In the genomic region with DNA sequence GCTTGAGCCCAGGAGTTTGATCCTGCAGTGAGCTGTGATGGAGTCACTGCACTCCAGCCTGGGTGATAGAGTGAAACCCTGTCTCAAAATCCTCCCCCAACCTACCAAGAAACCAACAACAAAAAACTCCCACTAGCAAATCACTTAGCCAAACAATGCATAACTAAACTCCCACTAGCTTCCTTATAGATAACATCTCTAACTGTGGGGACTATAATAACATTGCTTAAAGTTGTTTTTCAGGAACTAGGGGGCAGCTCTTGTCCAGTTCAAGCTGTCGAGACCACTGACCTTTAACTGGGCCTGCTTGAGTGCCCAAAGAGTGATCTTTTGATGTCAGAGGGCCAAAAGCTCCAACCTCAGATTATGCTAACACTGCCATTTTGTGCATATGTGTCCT, we compare ENCODE assay signal across 1 cellular context.
TF ChIP-seq lines count a peak whose summit lies in the region.

No MANE protein-coding gene starts in this region.

TF ChIP-seq in WTC11, 78 proteins besides CTCF, POLR2A, EP300 and RAD21 (continued from another document):
- TF ChIP-seq, protein P1, sequence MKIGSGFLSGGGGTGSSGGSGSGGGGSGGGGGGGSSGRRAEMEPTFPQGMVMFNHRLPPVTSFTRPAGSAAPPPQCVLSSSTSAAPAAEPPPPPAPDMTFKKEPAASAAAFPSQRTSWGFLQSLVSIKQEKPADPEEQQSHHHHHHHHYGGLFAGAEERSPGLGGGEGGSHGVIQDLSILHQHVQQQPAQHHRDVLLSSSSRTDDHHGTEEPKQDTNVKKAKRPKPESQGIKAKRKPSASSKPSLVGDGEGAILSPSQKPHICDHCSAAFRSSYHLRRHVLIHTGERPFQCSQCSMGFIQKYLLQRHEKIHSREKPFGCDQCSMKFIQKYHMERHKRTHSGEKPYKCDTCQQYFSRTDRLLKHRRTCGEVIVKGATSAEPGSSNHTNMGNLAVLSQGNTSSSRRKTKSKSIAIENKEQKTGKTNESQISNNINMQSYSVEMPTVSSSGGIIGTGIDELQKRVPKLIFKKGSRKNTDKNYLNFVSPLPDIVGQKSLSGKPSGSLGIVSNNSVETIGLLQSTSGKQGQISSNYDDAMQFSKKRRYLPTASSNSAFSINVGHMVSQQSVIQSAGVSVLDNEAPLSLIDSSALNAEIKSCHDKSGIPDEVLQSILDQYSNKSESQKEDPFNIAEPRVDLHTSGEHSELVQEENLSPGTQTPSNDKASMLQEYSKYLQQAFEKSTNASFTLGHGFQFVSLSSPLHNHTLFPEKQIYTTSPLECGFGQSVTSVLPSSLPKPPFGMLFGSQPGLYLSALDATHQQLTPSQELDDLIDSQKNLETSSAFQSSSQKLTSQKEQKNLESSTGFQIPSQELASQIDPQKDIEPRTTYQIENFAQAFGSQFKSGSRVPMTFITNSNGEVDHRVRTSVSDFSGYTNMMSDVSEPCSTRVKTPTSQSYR (CRISPR knock-in tag; IDR thresholded peaks at IDR 0.05), result no peak
- TF ChIP-seq, protein P2, sequence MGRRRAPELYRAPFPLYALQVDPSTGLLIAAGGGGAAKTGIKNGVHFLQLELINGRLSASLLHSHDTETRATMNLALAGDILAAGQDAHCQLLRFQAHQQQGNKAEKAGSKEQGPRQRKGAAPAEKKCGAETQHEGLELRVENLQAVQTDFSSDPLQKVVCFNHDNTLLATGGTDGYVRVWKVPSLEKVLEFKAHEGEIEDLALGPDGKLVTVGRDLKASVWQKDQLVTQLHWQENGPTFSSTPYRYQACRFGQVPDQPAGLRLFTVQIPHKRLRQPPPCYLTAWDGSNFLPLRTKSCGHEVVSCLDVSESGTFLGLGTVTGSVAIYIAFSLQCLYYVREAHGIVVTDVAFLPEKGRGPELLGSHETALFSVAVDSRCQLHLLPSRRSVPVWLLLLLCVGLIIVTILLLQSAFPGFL (CRISPR knock-in tag; IDR thresholded peaks at IDR 0.05; ENCODE audit: borderline replicate concordance), result no peak
- TF ChIP-seq ATF6 (CRISPR knock-in tag; IDR thresholded peaks at IDR 0.05), result no peak
- TF ChIP-seq, protein P3, sequence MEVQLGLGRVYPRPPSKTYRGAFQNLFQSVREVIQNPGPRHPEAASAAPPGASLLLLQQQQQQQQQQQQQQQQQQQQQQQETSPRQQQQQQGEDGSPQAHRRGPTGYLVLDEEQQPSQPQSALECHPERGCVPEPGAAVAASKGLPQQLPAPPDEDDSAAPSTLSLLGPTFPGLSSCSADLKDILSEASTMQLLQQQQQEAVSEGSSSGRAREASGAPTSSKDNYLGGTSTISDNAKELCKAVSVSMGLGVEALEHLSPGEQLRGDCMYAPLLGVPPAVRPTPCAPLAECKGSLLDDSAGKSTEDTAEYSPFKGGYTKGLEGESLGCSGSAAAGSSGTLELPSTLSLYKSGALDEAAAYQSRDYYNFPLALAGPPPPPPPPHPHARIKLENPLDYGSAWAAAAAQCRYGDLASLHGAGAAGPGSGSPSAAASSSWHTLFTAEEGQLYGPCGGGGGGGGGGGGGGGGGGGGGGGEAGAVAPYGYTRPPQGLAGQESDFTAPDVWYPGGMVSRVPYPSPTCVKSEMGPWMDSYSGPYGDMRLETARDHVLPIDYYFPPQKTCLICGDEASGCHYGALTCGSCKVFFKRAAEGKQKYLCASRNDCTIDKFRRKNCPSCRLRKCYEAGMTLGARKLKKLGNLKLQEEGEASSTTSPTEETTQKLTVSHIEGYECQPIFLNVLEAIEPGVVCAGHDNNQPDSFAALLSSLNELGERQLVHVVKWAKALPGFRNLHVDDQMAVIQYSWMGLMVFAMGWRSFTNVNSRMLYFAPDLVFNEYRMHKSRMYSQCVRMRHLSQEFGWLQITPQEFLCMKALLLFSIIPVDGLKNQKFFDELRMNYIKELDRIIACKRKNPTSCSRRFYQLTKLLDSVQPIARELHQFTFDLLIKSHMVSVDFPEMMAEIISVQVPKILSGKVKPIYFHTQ (CRISPR knock-in tag; IDR thresholded peaks at IDR 0.05), result no peak
- TF ChIP-seq, protein P4, sequence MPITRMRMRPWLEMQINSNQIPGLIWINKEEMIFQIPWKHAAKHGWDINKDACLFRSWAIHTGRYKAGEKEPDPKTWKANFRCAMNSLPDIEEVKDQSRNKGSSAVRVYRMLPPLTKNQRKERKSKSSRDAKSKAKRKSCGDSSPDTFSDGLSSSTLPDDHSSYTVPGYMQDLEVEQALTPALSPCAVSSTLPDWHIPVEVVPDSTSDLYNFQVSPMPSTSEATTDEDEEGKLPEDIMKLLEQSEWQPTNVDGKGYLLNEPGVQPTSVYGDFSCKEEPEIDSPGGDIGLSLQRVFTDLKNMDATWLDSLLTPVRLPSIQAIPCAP (CRISPR knock-in tag; IDR thresholded peaks at IDR 0.05), result no peak
- no peak for TF ChIP-seq ZNF138 (CRISPR knock-in tag; conservative IDR thresholded peaks at IDR 0.05)
- no peak for TF ChIP-seq ZBTB43 (CRISPR knock-in tag; IDR thresholded peaks at IDR 0.05)
- TF ChIP-seq, protein P5, sequence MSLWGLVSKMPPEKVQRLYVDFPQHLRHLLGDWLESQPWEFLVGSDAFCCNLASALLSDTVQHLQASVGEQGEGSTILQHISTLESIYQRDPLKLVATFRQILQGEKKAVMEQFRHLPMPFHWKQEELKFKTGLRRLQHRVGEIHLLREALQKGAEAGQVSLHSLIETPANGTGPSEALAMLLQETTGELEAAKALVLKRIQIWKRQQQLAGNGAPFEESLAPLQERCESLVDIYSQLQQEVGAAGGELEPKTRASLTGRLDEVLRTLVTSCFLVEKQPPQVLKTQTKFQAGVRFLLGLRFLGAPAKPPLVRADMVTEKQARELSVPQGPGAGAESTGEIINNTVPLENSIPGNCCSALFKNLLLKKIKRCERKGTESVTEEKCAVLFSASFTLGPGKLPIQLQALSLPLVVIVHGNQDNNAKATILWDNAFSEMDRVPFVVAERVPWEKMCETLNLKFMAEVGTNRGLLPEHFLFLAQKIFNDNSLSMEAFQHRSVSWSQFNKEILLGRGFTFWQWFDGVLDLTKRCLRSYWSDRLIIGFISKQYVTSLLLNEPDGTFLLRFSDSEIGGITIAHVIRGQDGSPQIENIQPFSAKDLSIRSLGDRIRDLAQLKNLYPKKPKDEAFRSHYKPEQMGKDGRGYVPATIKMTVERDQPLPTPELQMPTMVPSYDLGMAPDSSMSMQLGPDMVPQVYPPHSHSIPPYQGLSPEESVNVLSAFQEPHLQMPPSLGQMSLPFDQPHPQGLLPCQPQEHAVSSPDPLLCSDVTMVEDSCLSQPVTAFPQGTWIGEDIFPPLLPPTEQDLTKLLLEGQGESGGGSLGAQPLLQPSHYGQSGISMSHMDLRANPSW (CRISPR knock-in tag; conservative IDR thresholded peaks at IDR 0.05; ENCODE audit: low read depth), result no peak
- TF ChIP-seq, protein P6, sequence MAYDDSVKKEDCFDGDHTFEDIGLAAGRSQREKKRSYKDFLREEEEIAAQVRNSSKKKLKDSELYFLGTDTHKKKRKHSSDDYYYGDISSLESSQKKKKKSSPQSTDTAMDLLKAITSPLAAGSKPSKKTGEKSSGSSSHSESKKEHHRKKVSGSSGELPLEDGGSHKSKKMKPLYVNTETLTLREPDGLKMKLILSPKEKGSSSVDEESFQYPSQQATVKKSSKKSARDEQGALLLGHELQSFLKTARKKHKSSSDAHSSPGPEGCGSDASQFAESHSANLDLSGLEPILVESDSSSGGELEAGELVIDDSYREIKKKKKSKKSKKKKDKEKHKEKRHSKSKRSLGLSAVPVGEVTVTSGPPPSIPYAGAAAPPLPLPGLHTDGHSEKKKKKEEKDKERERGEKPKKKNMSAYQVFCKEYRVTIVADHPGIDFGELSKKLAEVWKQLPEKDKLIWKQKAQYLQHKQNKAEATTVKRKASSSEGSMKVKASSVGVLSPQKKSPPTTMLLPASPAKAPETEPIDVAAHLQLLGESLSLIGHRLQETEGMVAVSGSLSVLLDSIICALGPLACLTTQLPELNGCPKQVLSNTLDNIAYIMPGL (CRISPR knock-in tag; IDR thresholded peaks at IDR 0.05), result no peak
- TF ChIP-seq ZNF232 (CRISPR knock-in tag; IDR thresholded peaks at IDR 0.05), result no peak
- no peak for TF ChIP-seq JAZF1 (CRISPR knock-in tag; IDR thresholded peaks at IDR 0.05)
TF ChIP-seq in WTC11: peak in this region for 0.
